Comparison of ENCODE assay signal across 8 cellular contexts in the genomic region with DNA sequence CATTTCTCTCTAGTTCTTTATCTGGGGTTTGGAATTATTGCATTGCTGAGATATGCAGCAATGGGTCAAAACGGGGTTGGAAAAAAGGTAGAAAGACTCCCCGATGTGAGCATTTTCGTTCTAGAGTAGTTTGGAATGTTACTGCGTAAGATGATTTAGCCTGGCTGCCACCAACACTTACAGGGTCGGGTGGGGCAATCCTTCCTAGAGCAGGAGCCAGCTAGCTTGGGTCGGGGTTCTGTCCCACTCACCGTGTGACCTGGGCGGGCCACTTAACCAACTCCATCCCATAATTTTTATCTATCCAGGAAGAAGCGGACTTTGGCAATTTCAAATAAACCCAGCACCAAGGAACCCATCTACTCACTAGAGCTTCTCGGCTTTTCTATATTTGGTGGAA.
DNase-seq lines count a peak whose midpoint lies in the region; ATAC-seq lines count a peak whose summit lies in the region.

No MANE protein-coding gene starts in this region.

- H3K27ac Mint-ChIP-seq in activated naive CD8-positive, alpha-beta T cell: no peak overlapping the region
- no peak overlapping the region for H3K27ac Mint-ChIP-seq in stimulated activated memory B cell treated with anti-CD40 and anti-IgM and Interleukin-4, amounts not matched to agents 10 μg/mL and 1 μg/mL and 100 μg/mL, for 72 hours
- H3K27ac Mint-ChIP-seq in stimulated activated effector memory CD8-positive, alpha-beta T cell treated with anti-CD3 and anti-CD28 coated beads, Interleukin-12 subunit alpha, Interleukin-12 subunit beta, amount 100 ng/mL, for 72 hours: no peak overlapping the region

- H3K9me3 Mint-ChIP-seq in activated naive CD8-positive, alpha-beta T cell (ENCODE audit: low read depth): peaks cover 13% of the 10 kb centered on the region
- peaks cover 10% of the 10 kb centered on the region for H3K9me3 Mint-ChIP-seq in stimulated activated memory B cell treated with anti-CD40 and anti-IgM and Interleukin-4, amounts not matched to agents 10 μg/mL and 1 μg/mL and 100 μg/mL, for 72 hours
- H3K9me3 Mint-ChIP-seq in stimulated activated effector memory CD8-positive, alpha-beta T cell treated with anti-CD3 and anti-CD28 coated beads, Interleukin-12 subunit alpha, Interleukin-12 subunit beta, amount 100 ng/mL, for 72 hours: no peaks in the 10 kb centered on the region

- H3K36me3 Mint-ChIP-seq in activated naive CD8-positive, alpha-beta T cell: peaks cover 8% of the 10 kb centered on the region
- H3K36me3 Mint-ChIP-seq in stimulated activated memory B cell treated with anti-CD40 and anti-IgM and Interleukin-4, amounts not matched to agents 10 μg/mL and 1 μg/mL and 100 μg/mL, for 72 hours: no peaks in the 10 kb centered on the region
- H3K36me3 Mint-ChIP-seq in stimulated activated effector memory CD8-positive, alpha-beta T cell treated with anti-CD3 and anti-CD28 coated beads, Interleukin-12 subunit alpha, Interleukin-12 subunit beta, amount 100 ng/mL, for 72 hours: no peaks in the 10 kb centered on the region

- DNase-seq in DMS 273 (lab: John Stamatoyannopoulos, UW; ENCODE audit: unreplicated experiment) (peak; percentile 80), LoVo (ENCODE audit: low spot score) (peak; percentile 62), Ammon's horn (ENCODE audit: low spot score) (no peak)
- DNase-seq in stimulated activated effector memory CD8-positive, alpha-beta T cell treated with anti-CD3 and anti-CD28 coated beads, Interleukin-12 subunit alpha, Interleukin-12 subunit beta, amount 100 ng/mL, for 72 hours (ENCODE audit: low spot score in 2 of 2): no peak

- peak overlapping the region; percentile 59 for H3K4me3 Mint-ChIP-seq in activated naive CD8-positive, alpha-beta T cell
- no peak overlapping the region for H3K4me3 Mint-ChIP-seq in stimulated activated memory B cell treated with anti-CD40 and anti-IgM and Interleukin-4, amounts not matched to agents 10 μg/mL and 1 μg/mL and 100 μg/mL, for 72 hours
- no peak overlapping the region for H3K4me3 Mint-ChIP-seq in stimulated activated effector memory CD8-positive, alpha-beta T cell treated with anti-CD3 and anti-CD28 coated beads, Interleukin-12 subunit alpha, Interleukin-12 subunit beta, amount 100 ng/mL, for 72 hours

- H3K4me3 ChIP-seq in iPS-18c (ENCODE audit: insufficient read depth, low read depth, low read length): peak overlapping the region; percentile 53

- H3K27me3 Mint-ChIP-seq in activated naive CD8-positive, alpha-beta T cell: peaks cover 41% of the 10 kb centered on the region
- H3K27me3 Mint-ChIP-seq in stimulated activated memory B cell treated with anti-CD40 and anti-IgM and Interleukin-4, amounts not matched to agents 10 μg/mL and 1 μg/mL and 100 μg/mL, for 72 hours: peaks cover 25% of the 10 kb centered on the region

- H3K9me3 ChIP-seq in iPS-18c (ENCODE audit: control insufficient read depth, insufficient read depth, low read length): no peaks in the 10 kb centered on the region

- no peak for ATAC-seq in stimulated activated memory B cell treated with anti-CD40 and anti-IgM and Interleukin-4, amounts not matched to agents 10 μg/mL and 1 μg/mL and 100 μg/mL, for 72 hours
- ATAC-seq in stimulated activated effector memory CD8-positive, alpha-beta T cell treated with anti-CD3 and anti-CD28 coated beads, Interleukin-12 subunit alpha, Interleukin-12 subunit beta, amount 100 ng/mL, for 72 hours: no peak
- ATAC-seq in GM21360 (IDR thresholded peaks at IDR 0.05; ENCODE audit: unreplicated experiment): no peak

- peaks cover 7% of the 10 kb centered on the region for H3K4me1 Mint-ChIP-seq in activated naive CD8-positive, alpha-beta T cell (ENCODE audit: low read depth)
- H3K4me1 Mint-ChIP-seq in stimulated activated memory B cell treated with anti-CD40 and anti-IgM and Interleukin-4, amounts not matched to agents 10 μg/mL and 1 μg/mL and 100 μg/mL, for 72 hours: no peaks in the 10 kb centered on the region
- H3K4me1 Mint-ChIP-seq in stimulated activated effector memory CD8-positive, alpha-beta T cell treated with anti-CD3 and anti-CD28 coated beads, Interleukin-12 subunit alpha, Interleukin-12 subunit beta, amount 100 ng/mL, for 72 hours: no peaks in the 10 kb centered on the region

Comparison
In these comparisons a context has a peak if more than half of its experiments do, and no peak if none do; other contexts are left out.
1. DNase-seq: peak in DMS 273 (single experiment) and LoVo (single experiment); none in stimulated activated effector memory CD8-positive, alpha-beta T cell treated with anti-CD3 and anti-CD28 coated beads, Interleukin-12 subunit alpha, Interleukin-12 subunit beta, amount 100 ng/mL, for 72 hours (0 of 2) and Ammon's horn (single experiment).